In genomic region chr3:127569160-127569559, GRCh38 we compare ENCODE assay signal across 1 cellular context.
TF ChIP-seq lines count a peak whose summit lies in the region.

No MANE protein-coding gene starts in this region.

TF ChIP-seq in IMR-90, 13 proteins besides CTCF, POLR2A, EP300 and RAD21 (continued from another document):
- TF ChIP-seq USF2 (IDR thresholded peaks at IDR 0.05; ENCODE audit: low read depth, low read length) (no peak), BHLHE40 (IDR thresholded peaks at IDR 0.05; ENCODE audit: low read depth, low read length) (no peak), RFX5 (IDR thresholded peaks at IDR 0.05; ENCODE audit: low read depth, low read length) (no peak)
